In the genomic region with DNA sequence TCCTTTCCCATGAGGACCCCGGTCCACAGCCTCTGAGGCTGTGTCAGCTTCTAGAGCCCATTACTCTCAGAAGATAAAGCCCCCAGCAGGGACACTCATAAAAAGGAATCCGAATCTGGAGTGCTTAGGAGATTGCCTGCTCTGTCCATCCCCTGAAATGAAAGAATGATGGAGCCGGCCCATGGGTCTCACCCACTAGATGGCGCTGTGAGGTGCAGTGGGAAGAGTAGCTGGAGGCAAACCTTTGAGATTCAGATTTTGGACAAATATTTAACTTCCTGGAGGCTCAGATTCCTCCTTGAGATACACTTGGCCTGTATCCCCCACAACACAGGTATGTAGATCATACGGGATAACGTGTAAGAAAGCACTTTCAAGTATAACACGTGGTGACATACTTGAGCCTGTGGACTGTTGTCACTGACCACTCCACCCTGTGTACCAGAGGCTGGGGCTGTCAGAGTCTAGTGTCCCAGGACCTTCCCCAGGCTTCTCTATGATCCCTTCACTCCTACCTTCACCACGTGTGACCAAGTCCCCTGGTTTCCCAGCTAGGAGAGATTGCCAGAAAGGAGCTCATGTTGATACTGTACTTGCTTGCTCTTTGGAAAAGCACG, we compare ENCODE assay signal across 9 cellular contexts. TPM values are rescaled to one million over a fixed set of nuclear protein-coding genes. Genes with fewer than 3 reads are reported as not detected.
A peak's percentile ranks its signal among the peaks of the same experiment; 100 is the strongest.
DNase-seq lines count a peak whose midpoint lies in the region; ATAC-seq and TF ChIP-seq lines count a peak whose summit lies in the region.
"Had no signal": no experiment of that assay in that cellular context is flagged by ENCODE, and none has a peak within 500 bp of the region (broad histone marks: within the 10 kb centered on the region; RNA-seq: fewer than 3 reads in every experiment).

No MANE protein-coding gene starts in this region.

- H3K4me3 Mint-ChIP-seq in CD14-positive monocyte (no peak overlapping the region), endodermal cell (no peak overlapping the region)

- no peak for ATAC-seq in HG03139 (IDR thresholded peaks at IDR 0.05; ENCODE audit: unreplicated experiment)

- intact Hi-C loops in CD14-positive monocyte (cut with micrococcal nuclease) (loop anchor here in 1 of 2 donors (10.0 kb wide), 1 partner anchor 145 kb away; no protein-coding TSS in a partner anchor), prostate gland (cut with DNase I) (no loop called here)

- H3K27ac ChIP-seq in HL-60 (replicated peaks) (no peak overlapping the region), endodermal cell (ENCODE audit: low read depth, low read length) (no peak overlapping the region), prostate gland (no peak overlapping the region)

- WGBS in endodermal cell (ENCODE audit: insufficient coverage in 1 of 2, insufficient read length in 1 of 2), 2 experiments = 56 to 77% methylated on average over 4 to 9 of the region's 9 CpGs
- WGBS in prostate gland = 35% methylated on average over 9 of the region's 9 CpGs

- no peaks in the 10 kb centered on the region for H3K27me3 ChIP-seq in HL-60 (ENCODE audit: insufficient read depth, poor library complexity, severe bottlenecking)
- H3K27me3 ChIP-seq in endodermal cell (ENCODE audit: control insufficient read depth, insufficient read depth, low read length, poor library complexity, severe bottlenecking) = peaks cover 24% of the 10 kb centered on the region
- no peaks in the 10 kb centered on the region for H3K27me3 ChIP-seq in prostate gland (replicated peaks; ENCODE audit: insufficient read depth)

- no peaks in the 10 kb centered on the region for H3K4me1 ChIP-seq in endodermal cell (ENCODE audit: control insufficient read depth, insufficient read depth, low read length)
- H3K4me1 ChIP-seq in prostate gland (replicated peaks) = no peaks in the 10 kb centered on the region

- H3K4me3 ChIP-seq in HL-60 (replicated peaks; ENCODE audit: insufficient read depth, low read length) = no peak overlapping the region
- H3K4me3 ChIP-seq in endodermal cell (ENCODE audit: low read length) = no peak overlapping the region
- H3K4me3 ChIP-seq in prostate gland = no peak overlapping the region

- H3K36me3 Mint-ChIP-seq in CD14-positive monocyte (peaks cover 0 to 3% of the 10 kb centered on the region in 2 donors), endodermal cell (ENCODE audit: low read depth) (no peaks in the 10 kb centered on the region)

- DNase-seq in CD14-positive monocyte (ENCODE audit: low spot score) = no peak
- peak in 1 of 2 experiments; percentile 58 for DNase-seq in HL-60 (ENCODE audit: low read depth in 1 of 2, low spot score in 1 of 2)
- peak; percentile 73 for DNase-seq in activated CD4-positive, alpha-beta T cell treated with anti-CD3 and anti-CD28 coated beads, Interleukin-2, amount 50 U/mL, for 1 hour
- peak; percentile 91 for DNase-seq in endodermal cell
- no peak for DNase-seq in prostate gland (ENCODE audit: low spot score)
- DNase-seq in cerebellar cortex (ENCODE audit: low spot score) = no peak
- DNase-seq in NCI-H1417 treated with DMSO at 0.1 percent for 48 hours (lab: John Stamatoyannopoulos, UW) = no peak

- H3K9me3 ChIP-seq in endodermal cell (ENCODE audit: control insufficient read depth, low read length) (peaks cover 4% of the 10 kb centered on the region), prostate gland (no peaks in the 10 kb centered on the region)

- H3K4me1 Mint-ChIP-seq in CD14-positive monocyte = peaks cover 3% of the 10 kb centered on the region
- H3K4me1 Mint-ChIP-seq in endodermal cell = peaks cover 2% of the 10 kb centered on the region

- H3K9ac ChIP-seq in endodermal cell (ENCODE audit: extremely low read depth, low read length, poor library complexity, severe bottlenecking) = no peak overlapping the region

- H3K36me3 ChIP-seq in endodermal cell (ENCODE audit: control insufficient read depth, insufficient read depth, low read length) (no peaks in the 10 kb centered on the region), prostate gland (no peaks in the 10 kb centered on the region)

- TF ChIP-seq POLR2A in prostate gland (IDR thresholded peaks at IDR 0.05) = no peak

- peak; percentile 85 for TF ChIP-seq CTCF in CD14-positive monocyte (IDR thresholded peaks at IDR 0.05)
- peak; percentile 72 for TF ChIP-seq CTCF in HL-60 (IDR thresholded peaks at IDR 0.05; ENCODE audit: insufficient read depth, low read length)
- peak; percentile 92 for TF ChIP-seq CTCF in endodermal cell (conservative IDR thresholded peaks at IDR 0.05)
- TF ChIP-seq CTCF in prostate gland (IDR thresholded peaks at IDR 0.05) = peak in 3 of 4 experiments; percentile 14 to 46 (median 33)

- H3K27me3 Mint-ChIP-seq in CD14-positive monocyte (ENCODE audit: low read depth in 3 of 3) (peaks cover 0 to 10% (median 4%) of the 10 kb centered on the region in 3 donors), endodermal cell (ENCODE audit: insufficient read depth) (peaks cover 65% of the 10 kb centered on the region)

- H3K9me3 Mint-ChIP-seq in CD14-positive monocyte (peaks cover 0 to 6% (median 0%) of the 10 kb centered on the region in 7 donors), endodermal cell (peaks cover 6% of the 10 kb centered on the region)

- H3K27ac Mint-ChIP-seq in CD14-positive monocyte (no peak overlapping the region), endodermal cell (no peak overlapping the region)

RNA-seq across cellular contexts. Expression of a gene that starts 32.3 kb away (rescaled TPM):
- 10 to 100 TPM; 13.4 to 13.5 TPM for polyA plus RNA-seq in CD14-positive monocyte
- total RNA-seq in endodermal cell (1 to 10 TPM; 4.9 to 7.2 TPM), prostate gland (10 to 100 TPM; 44.8 to 45.2 TPM)
- polyA plus RNA-seq in endodermal cell (2013, experiment 1 of 2) = 7.7 TPM
- 6.3 TPM for polyA plus RNA-seq in endodermal cell (2013, experiment 2 of 2)

RNA-seq across cellular contexts. Expression of a gene that starts 37.0 kb away (rescaled TPM):
- not detected for polyA plus RNA-seq in CD14-positive monocyte
- total RNA-seq in endodermal cell (not detected), prostate gland (1 to 10 TPM in 1 of 2 donors, under 1 TPM in 1; 0.97 to 5.5 TPM)
- not detected for polyA plus RNA-seq in endodermal cell (2013, experiment 1 of 2)
- 0.21 TPM for polyA plus RNA-seq in endodermal cell (2013, experiment 2 of 2)
- total RNA-seq: mononuclear cell had no signal

RNA-seq across cellular contexts. Expression of a gene that starts 47.9 kb away (rescaled TPM):
- under 1 TPM in 1 of 2 donors, not detected in 1; 0.18 TPM for polyA plus RNA-seq in CD14-positive monocyte
- not detected for total RNA-seq in endodermal cell
- not detected for polyA plus RNA-seq in endodermal cell (2013, experiment 1 of 2)
- polyA plus RNA-seq in endodermal cell (2013, experiment 2 of 2) = not detected
- 1 to 10 TPM in 1 of 2 donors, not detected in 1; 1.4 TPM for total RNA-seq in prostate gland

Comparison
In these comparisons a context has a peak if more than half of its experiments do, and no peak if none do; other contexts are left out.
1. DNase-seq: peak in activated CD4-positive, alpha-beta T cell treated with anti-CD3 and anti-CD28 coated beads, Interleukin-2, amount 50 U/mL, for 1 hour (single experiment) and endodermal cell (single experiment); none in CD14-positive monocyte (single experiment), prostate gland (single experiment), cerebellar cortex (single experiment) and NCI-H1417 treated with DMSO at 0.1 percent for 48 hours (single experiment).
2. CTCF ChIP-seq: peak in every context shown above with its lines; median percentile 92 in endodermal cell; 85 in CD14-positive monocyte; 72 in HL-60; 33 in prostate gland.
3. RNA of a gene that starts 32.3 kb away (total RNA-seq): 44.8 to 45.2 TPM in prostate gland; 4.9 to 7.2 TPM in endodermal cell; every median in the first group is over 4 times any median in the second.